In the genomic region with DNA sequence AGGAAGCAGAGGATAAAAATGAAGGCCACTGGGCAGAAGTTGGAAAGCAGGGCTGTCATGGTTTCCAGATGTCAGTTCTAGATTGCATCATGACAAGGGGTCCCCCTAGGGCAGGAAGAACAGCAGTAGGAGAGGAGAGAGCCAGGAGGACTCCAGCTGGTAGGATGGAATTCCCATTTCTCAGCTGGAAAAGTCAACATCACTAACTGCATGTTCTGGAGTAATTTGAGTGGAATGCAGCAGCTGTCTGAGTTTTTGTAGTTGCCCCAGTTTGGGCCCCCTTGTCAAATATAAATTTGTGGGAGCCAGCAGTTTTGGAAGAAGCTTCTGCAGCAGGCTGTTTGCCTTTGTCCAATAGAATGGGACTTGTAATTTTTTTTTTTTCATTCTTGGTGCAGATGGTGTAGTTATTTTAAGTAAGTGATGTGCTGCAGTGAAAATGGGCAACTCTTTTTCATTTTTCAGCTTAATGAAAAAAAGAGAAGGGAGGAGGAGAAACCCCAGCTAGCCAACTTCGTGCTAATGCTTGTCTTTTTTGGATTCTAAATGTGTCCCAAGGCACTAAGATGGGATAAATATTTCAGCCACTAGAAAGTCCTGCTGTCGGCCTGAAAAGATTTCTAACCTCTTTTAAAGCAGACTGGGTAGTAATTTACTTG, we compare ENCODE assay signal across 1 cellular context.
TF ChIP-seq lines count a peak whose summit lies in the region.

No MANE protein-coding gene starts in this region.

TF ChIP-seq in GM23338, 12 proteins besides CTCF, POLR2A, EP300 and RAD21 (continued from another document):
- TF ChIP-seq ZNF462 (CRISPR knock-in tag; IDR thresholded peaks at IDR 0.05): no peak
- no peak for TF ChIP-seq EZH2phosphoT487 (IDR thresholded peaks at IDR 0.05; ENCODE audit: unreplicated experiment)
- TF ChIP-seq POLR2AphosphoS5 (IDR thresholded peaks at IDR 0.05; ENCODE audit: low read depth): no peak
- no peak for TF ChIP-seq CREB1 (CRISPR knock-in tag; IDR thresholded peaks at IDR 0.05; ENCODE audit: low read depth)
- no peak for TF ChIP-seq ZNF114 (CRISPR knock-in tag; IDR thresholded peaks at IDR 0.05)
- TF ChIP-seq NANOG (IDR thresholded peaks at IDR 0.05; ENCODE audit: borderline replicate concordance): no peak
- no peak for TF ChIP-seq STAT1 (IDR thresholded peaks at IDR 0.05; ENCODE audit: unreplicated experiment)
- no peak for TF ChIP-seq ZNF331 (CRISPR knock-in tag; IDR thresholded peaks at IDR 0.05; ENCODE audit: low read depth)
- TF ChIP-seq REST (IDR thresholded peaks at IDR 0.05; ENCODE audit: unreplicated experiment): no peak
